Comparison of ENCODE assay signal across 13 cellular contexts in the genomic region with DNA sequence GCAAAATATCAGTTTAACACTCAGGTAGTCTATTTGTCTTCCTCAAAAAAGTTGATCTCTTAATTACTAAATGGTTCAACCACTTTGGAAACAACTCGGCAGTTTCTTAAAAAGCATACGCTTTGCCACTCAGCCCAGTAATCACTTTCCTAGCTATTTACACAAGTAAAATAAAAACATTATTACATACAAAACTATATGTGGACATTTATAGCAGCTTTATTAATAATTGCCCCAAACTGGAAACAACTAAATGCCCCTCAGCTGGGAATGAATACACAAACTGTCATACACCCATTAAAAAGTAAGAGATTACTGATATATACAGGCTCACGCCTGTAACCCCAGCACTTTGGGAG. TPM values are rescaled to one million over a fixed set of nuclear protein-coding genes. Genes with fewer than 3 reads are reported as not detected.
A peak's percentile ranks its signal among the peaks of the same experiment; 100 is the strongest.
DNase-seq lines count a peak whose midpoint lies in the region; ATAC-seq, FAIRE-seq and TF ChIP-seq lines count a peak whose summit lies in the region.
"Had no signal": no experiment of that assay in that cellular context is flagged by ENCODE, and none has a peak within 500 bp of the region (broad histone marks: within the 10 kb centered on the region; RNA-seq: fewer than 3 reads in every experiment).

No MANE protein-coding gene starts in this region.

- no peak overlapping the region for H2AK5ac ChIP-seq in H1 (ENCODE audit: low read depth, low read length)

- H3K4me2 ChIP-seq in OCI-LY7 (ENCODE audit: low read length) (no peak overlapping the region), H1 (ENCODE audit: insufficient read depth in 1 of 2, low read depth in 2 of 2, low read length in 2 of 2) (no peak overlapping the region)
- H3K4me2 ChIP-seq: BLaER1 treated with 17β-estradiol and CSF1 and Interleukin-3, amounts not matched to agents 10 nM and 100 nM had no signal

- H4K8ac ChIP-seq in H1 (ENCODE audit: extremely low read depth, insufficient read depth, low read length) = no peak overlapping the region

- H3K27ac ChIP-seq in OCI-LY7 (ENCODE audit: low read depth, low read length, poor library complexity, severe bottlenecking) (peak overlapping the region; percentile 12), H1 (ENCODE audit: low read depth, low read length) (no peak overlapping the region)
- H3K27ac ChIP-seq: left ventricle myocardium inferior, suprapubic skin had no signal

- no peak overlapping the region for H2AFZ ChIP-seq in OCI-LY7 (ENCODE audit: low read length)
- H2AFZ ChIP-seq in H1 (ENCODE audit: low read length) = no peak overlapping the region

- peak overlapping the region; percentile 85 for H3K27ac Mint-ChIP-seq in activated naive CD4-positive, alpha-beta T cell treated with anti-CD3 and anti-CD28 coated beads, Interleukin-2, amount 50 U/mL, for 24 hours

- H3K18ac ChIP-seq in H1 (ENCODE audit: extremely low read depth, low read length) = no peak overlapping the region

- no peak overlapping the region for H3K56ac ChIP-seq in H1 (replicated peaks; ENCODE audit: insufficient read length, low read depth, low read length)

- peak; percentile 7 for ATAC-seq in stimulated activated naive CD8-positive, alpha-beta T cell treated with anti-CD3 and anti-CD28 coated beads, Interleukin-15, Interleukin-2, amounts not matched to agents 100 U/mL and 50 U/mL, for 24 hours
- no peak for ATAC-seq in HG02840 (IDR thresholded peaks at IDR 0.05; ENCODE audit: low FRiP score, unreplicated experiment)

- H3K4me3 ChIP-seq in OCI-LY7 (ENCODE audit: low read depth, low read length, poor library complexity, severe bottlenecking) (no peak overlapping the region), H1 (ENCODE audit: extremely low read depth in 1 of 4, insufficient read depth in 2 of 4, low read depth in 3 of 4, low read length in 4 of 4) (no peak overlapping the region), MG63 (no peak overlapping the region)
- H3K4me3 ChIP-seq: BLaER1 treated with 17β-estradiol and CSF1 and Interleukin-3, amounts not matched to agents 10 nM and 100 nM; left ventricle myocardium inferior; suprapubic skin had no signal

- H3K9me2 ChIP-seq in OCI-LY7 (ENCODE audit: insufficient read depth, low read length) = no peaks in the 10 kb centered on the region

- H3K27me3 ChIP-seq in H1 (replicated peaks in 1 of 4; ENCODE audit: control insufficient read depth in 3 of 4, extremely low read depth in 1 of 4, insufficient read depth in 3 of 4, low read length in 3 of 4) = no peaks in the 10 kb centered on the region
- no peaks in the 10 kb centered on the region for H3K27me3 ChIP-seq in MG63
- H3K27me3 ChIP-seq: BLaER1 treated with 17β-estradiol and CSF1 and Interleukin-3, amounts not matched to agents 10 nM and 100 nM; suprapubic skin had no signal

- H3K4me1 Mint-ChIP-seq in activated naive CD4-positive, alpha-beta T cell treated with anti-CD3 and anti-CD28 coated beads, Interleukin-2, amount 50 U/mL, for 24 hours = peaks cover 20% of the 10 kb centered on the region

- H2BK15ac ChIP-seq in H1 (ENCODE audit: low read length) = no peak overlapping the region

- no peak overlapping the region for H3K14ac ChIP-seq in H1 (ENCODE audit: insufficient read length)

- H3K9ac ChIP-seq in H1 (replicated peaks in 1 of 4; ENCODE audit: extremely low read depth in 1 of 4, low read depth in 3 of 4, low read length in 3 of 4) = no peak overlapping the region
- H3K9ac ChIP-seq: BLaER1 treated with 17β-estradiol and CSF1 and Interleukin-3, amounts not matched to agents 10 nM and 100 nM had no signal

- no peaks in the 10 kb centered on the region for H3K9me3 ChIP-seq in OCI-LY7 (ENCODE audit: low read length)
- no peaks in the 10 kb centered on the region for H3K9me3 ChIP-seq in H1 (ENCODE audit: insufficient read depth in 2 of 2, low read depth in 1 of 2, low read length in 1 of 2)
- peaks cover 2% of the 10 kb centered on the region; the same call in 1 of the 2 replicates for H3K9me3 ChIP-seq in MG63
- H3K9me3 ChIP-seq: BLaER1 treated with 17β-estradiol and CSF1 and Interleukin-3, amounts not matched to agents 10 nM and 100 nM; left ventricle myocardium inferior; suprapubic skin had no signal

- CTCF ChIA-PET in OCI-LY7 (lab: Charles Lee; ENCODE audit: unreplicated experiment) (interaction anchor here (1.2 kb wide), 1 partner anchor 73 kb away, joined by 3 read pairs; no protein-coding TSS in a partner anchor), H1 (lab: Charles Lee; ENCODE audit: partially characterized antibody) (interaction anchor here (0.6 to 4.5 kb wide), 13 partner anchors 15 to 187 kb away, joined by 3 to 35 read pairs (median 3); no protein-coding TSS in a partner anchor)

- no TSS peak for BruUV-seq in OCI-LY7 (replicated peaks; lab: Mats Ljungman, UMichigan)

- H4K5ac ChIP-seq in H1 (ENCODE audit: insufficient read length, low read depth, low read length) = no peak overlapping the region

- H3K4me1 ChIP-seq in OCI-LY7 (ENCODE audit: insufficient read depth, low read length, poor library complexity, severe bottlenecking) = peaks cover 35% of the 10 kb centered on the region
- H3K4me1 ChIP-seq in H1 (replicated peaks in 1 of 4; ENCODE audit: control insufficient read depth in 3 of 4, insufficient read depth in 4 of 4, low read length in 3 of 4) = peaks cover 0 to 3% (median 2%) of the 10 kb centered on the region in 4 experiments; a peak in 3 of 7 replicates

- intact Hi-C loops in OCI-LY7 (cut with micrococcal nuclease; ENCODE audit: unreplicated experiment) = no loop called here

- H4K20me1 ChIP-seq in OCI-LY7 (ENCODE audit: insufficient read depth, low read length) = peaks cover 19% of the 10 kb centered on the region; the same call in 1 of the 2 replicates
- H4K20me1 ChIP-seq in H1 (replicated peaks in 1 of 2; ENCODE audit: control insufficient read depth in 1 of 2, insufficient read depth in 2 of 2, low read length in 2 of 2) = peaks cover 0 to 3% of the 10 kb centered on the region in 2 experiments

- H3K36me3 ChIP-seq in OCI-LY7 (ENCODE audit: insufficient read depth, low read length) (peaks cover 57% of the 10 kb centered on the region), H1 (ENCODE audit: control insufficient read depth in 2 of 4, insufficient read depth in 4 of 4, low read length in 3 of 4) (peaks cover 24 to 33% (median 31%) of the 10 kb centered on the region in 4 experiments), MG63 (peaks cover 43% of the 10 kb centered on the region)

- no peak for TF ChIP-seq EP300 in H1 (IDR thresholded peaks at IDR 0.05; ENCODE audit: borderline replicate concordance in 1 of 2, low read depth in 2 of 2, low read length in 2 of 2)

- H2BK20ac ChIP-seq in H1 (ENCODE audit: low read length) = no peak overlapping the region

- no peak overlapping the region for H2BK5ac ChIP-seq in H1 (ENCODE audit: low read depth, low read length)

- H3K27me3 Mint-ChIP-seq in activated naive CD4-positive, alpha-beta T cell treated with anti-CD3 and anti-CD28 coated beads, Interleukin-2, amount 50 U/mL, for 24 hours = no peaks in the 10 kb centered on the region

- H3K79me2 ChIP-seq in OCI-LY7 (ENCODE audit: insufficient read depth, low read depth, low read length) (peaks cover 9% of the 10 kb centered on the region; the same call in 1 of the 2 replicates), H1 (ENCODE audit: control insufficient read depth in 1 of 2, insufficient read depth in 2 of 2, low read length in 2 of 2) (peaks cover 0 to 11% of the 10 kb centered on the region in 2 experiments; a peak in 2 of 4 replicates)

- FAIRE-seq in H1 (lab: Jason Lieb, UNC) (no peak), frontal cortex (lab: Jason Lieb, UNC) (no peak)

- H3K23ac ChIP-seq in H1 (ENCODE audit: insufficient read length) = no peak overlapping the region

- no peak overlapping the region for H3K4ac ChIP-seq in H1 (replicated peaks; ENCODE audit: insufficient read length, low read depth, low read length)

- no peak overlapping the region for H2BK12ac ChIP-seq in H1 (ENCODE audit: low read depth, low read length)

- no peak for TF ChIP-seq POLR2A in H1 (IDR thresholded peaks at IDR 0.05; ENCODE audit: control extremely low read depth in 1 of 2, low read depth in 2 of 2, low read length in 2 of 2)

- TF ChIP-seq CTCF in OCI-LY7 (conservative IDR thresholded peaks at IDR 0.05; ENCODE audit: low read length) (no peak), H1 (IDR thresholded peaks at IDR 0.05; ENCODE audit: control extremely low read depth in 1 of 3, insufficient read depth in 1 of 3, low read depth in 1 of 3, low read length in 3 of 3) (no peak)

- POLR2A ChIA-PET in OCI-LY7 (lab: Charles Lee) (interaction anchor here (0.6 to 2.9 kb wide), 17 partner anchors 8 to 205 kb away, joined by 3 to 14 read pairs (median 3); partner anchors contain the start of gene EEF1A1), H1 (lab: Charles Lee; ENCODE audit: partially characterized antibody) (interaction anchor here (0.6 to 27.5 kb wide), 34 partner anchors 10 to 217 kb away, joined by 3 to 1482 read pairs (median 7); partner anchors contain the start of genes CGAS, DDX43, EEF1A1 and MTO1)

- no peak for TF ChIP-seq RAD21 in H1 (IDR thresholded peaks at IDR 0.05 in 1 of 2, conservative IDR thresholded peaks at IDR 0.05 in 1 of 2; ENCODE audit: low read depth in 2 of 2, low read length in 2 of 2)

- DNase-seq in activated naive CD4-positive, alpha-beta T cell treated with Interleukin-2 at 50 U/mL for 16 hours = no peak
- peak; percentile 14 for DNase-seq in OCI-LY7 (ENCODE audit: low spot score)
- no peak for DNase-seq in H1 (ENCODE audit: low read depth in 1 of 2, low spot score in 2 of 2)
- no peak for DNase-seq in stimulated activated naive CD8-positive, alpha-beta T cell treated with anti-CD3 and anti-CD28 coated beads, Interleukin-15, Interleukin-2, amounts not matched to agents 100 U/mL and 50 U/mL, for 24 hours
- DNase-seq in frontal cortex (ENCODE audit: low spot score in 2 of 2) = no peak
- DNase-seq in MG63 = no peak
- DNase-seq: left ventricle myocardium inferior; NCI-H1436; NK-92 treated with Interleukin-12 subunit alpha and Interleukin-12 subunit beta, amount 100 ng/mL, for 24 hours had no signal

- no peak overlapping the region for H2BK120ac ChIP-seq in H1 (replicated peaks; ENCODE audit: low read depth, low read length)

- H3K79me1 ChIP-seq in H1 (ENCODE audit: low read depth, low read length) = no peaks in the 10 kb centered on the region

- peaks cover 22% of the 10 kb centered on the region for H3K36me3 Mint-ChIP-seq in activated naive CD4-positive, alpha-beta T cell treated with anti-CD3 and anti-CD28 coated beads, Interleukin-2, amount 50 U/mL, for 24 hours

- 89% methylated on average over 3 of the region's 3 CpGs; no CpG with 5 or more reads in 1 of the 2 experiments for WGBS in H1 (ENCODE audit: extremely low coverage in 1 of 2, insufficient coverage in 1 of 2, insufficient read length in 1 of 2, insufficient replicate concordance in 2 of 2, low coverage in 1 of 2, low lambda C conversion rate in 2 of 2, missing lambda C conversion rate in 1 of 2), 2 experiments

- no peak overlapping the region for H4K91ac ChIP-seq in H1 (replicated peaks; ENCODE audit: insufficient read length, low read length)

- peak overlapping the region; percentile 6 for H3K4me3 Mint-ChIP-seq in activated naive CD4-positive, alpha-beta T cell treated with anti-CD3 and anti-CD28 coated beads, Interleukin-2, amount 50 U/mL, for 24 hours

- H3K9me3 Mint-ChIP-seq in activated naive CD4-positive, alpha-beta T cell treated with anti-CD3 and anti-CD28 coated beads, Interleukin-2, amount 50 U/mL, for 24 hours = no peaks in the 10 kb centered on the region

- no peaks in the 10 kb centered on the region for H3K23me2 ChIP-seq in H1 (ENCODE audit: low read depth, low read length)

RNA-seq across cellular contexts. Expression of gene EEF1A1, which starts 7.4 kb away (rescaled TPM):
- 8,152 and 8,173 TPM in 2 replicates for total RNA-seq in OCI-LY7 (2014; rRNA removed; shearing (Covaris generic))
- total RNA-seq in OCI-LY7 (2022) (8,197 and 8,593 TPM in 2 replicates), frontal cortex (20,614 TPM)
- total RNA-seq in H1 (2021; fragmentation: NEBNext Ultra II Directional; extraction: Animal tissue kit (Norgen Biotek cat#: 25700)) = 13,468 and 13,823 TPM in 2 replicates
- 10,552 and 13,927 TPM in 2 replicates for polyA plus RNA-seq in H1 (2011; rRNA removed)
- polyA plus RNA-seq in H1 (2011; cell fraction: cytosol; rRNA removed) = 16,498 TPM
- polyA plus RNA-seq in H1 (2011; cell fraction: nucleus; rRNA removed) = 10,268 TPM
- polyA plus RNA-seq in H1 (2012, experiment 1 of 2) = 14,752 to 19,552 TPM (median 16,169 TPM) in 4 replicates
- polyA plus RNA-seq in H1 (2012, experiment 2 of 2) = 2,073 TPM
- polyA plus RNA-seq in H1 (2013, experiment 1 of 2) = 13,042 TPM
- polyA plus RNA-seq in H1 (2013, experiment 2 of 2) = 13,003 TPM
- polyA minus RNA-seq in H1 (2011; rRNA and poly(A)+ RNA removed) = 13,556 and 16,300 TPM in 2 replicates
- 5,618 TPM for polyA minus RNA-seq in H1 (2011; cell fraction: cytosol; rRNA and poly(A)+ RNA removed)
- polyA minus RNA-seq in H1 (2011; cell fraction: nucleus; rRNA and poly(A)+ RNA removed) = 6,584 TPM
- 14,402 and 16,931 TPM in 2 replicates for total RNA-seq in MG63 (2014; rRNA removed; shearing (Covaris generic); ENCODE audit: low replicate concordance)

RNA-seq across cellular contexts. Expression of gene MTO1, which starts 51.9 kb away (rescaled TPM):
- total RNA-seq in OCI-LY7 (2014; rRNA removed; shearing (Covaris generic)) = 44.0 and 63.8 TPM in 2 replicates
- total RNA-seq in OCI-LY7 (2022) = 72.5 and 90.3 TPM in 2 replicates
- 29.3 and 31.6 TPM in 2 replicates for total RNA-seq in H1 (2021; fragmentation: NEBNext Ultra II Directional; extraction: Animal tissue kit (Norgen Biotek cat#: 25700))
- polyA plus RNA-seq in H1 (2011; rRNA removed) = 17.4 and 20.9 TPM in 2 replicates
- polyA plus RNA-seq in H1 (2011; cell fraction: cytosol; rRNA removed) = 40.6 TPM
- 29.8 TPM for polyA plus RNA-seq in H1 (2011; cell fraction: nucleus; rRNA removed)
- 19.3 to 26.1 TPM (median 22.1 TPM) in 4 replicates for polyA plus RNA-seq in H1 (2012, experiment 1 of 2)
- polyA plus RNA-seq in H1 (2012, experiment 2 of 2) = 1.7 TPM
- 17.3 TPM for polyA plus RNA-seq in H1 (2013, experiment 1 of 2)
- 15.8 TPM for polyA plus RNA-seq in H1 (2013, experiment 2 of 2)
- 40.7 and 41.1 TPM in 2 replicates for polyA minus RNA-seq in H1 (2011; rRNA and poly(A)+ RNA removed)
- polyA minus RNA-seq in H1 (2011; cell fraction: cytosol; rRNA and poly(A)+ RNA removed) = 19.4 TPM
- polyA minus RNA-seq in H1 (2011; cell fraction: nucleus; rRNA and poly(A)+ RNA removed) = 40.2 TPM
- total RNA-seq in frontal cortex = 19.6 TPM
- total RNA-seq in MG63 (2014; rRNA removed; shearing (Covaris generic); ENCODE audit: low replicate concordance) = 20.1 and 21.1 TPM in 2 replicates
